Comparison of ENCODE assay signal across 9 cellular contexts in the genomic region with DNA sequence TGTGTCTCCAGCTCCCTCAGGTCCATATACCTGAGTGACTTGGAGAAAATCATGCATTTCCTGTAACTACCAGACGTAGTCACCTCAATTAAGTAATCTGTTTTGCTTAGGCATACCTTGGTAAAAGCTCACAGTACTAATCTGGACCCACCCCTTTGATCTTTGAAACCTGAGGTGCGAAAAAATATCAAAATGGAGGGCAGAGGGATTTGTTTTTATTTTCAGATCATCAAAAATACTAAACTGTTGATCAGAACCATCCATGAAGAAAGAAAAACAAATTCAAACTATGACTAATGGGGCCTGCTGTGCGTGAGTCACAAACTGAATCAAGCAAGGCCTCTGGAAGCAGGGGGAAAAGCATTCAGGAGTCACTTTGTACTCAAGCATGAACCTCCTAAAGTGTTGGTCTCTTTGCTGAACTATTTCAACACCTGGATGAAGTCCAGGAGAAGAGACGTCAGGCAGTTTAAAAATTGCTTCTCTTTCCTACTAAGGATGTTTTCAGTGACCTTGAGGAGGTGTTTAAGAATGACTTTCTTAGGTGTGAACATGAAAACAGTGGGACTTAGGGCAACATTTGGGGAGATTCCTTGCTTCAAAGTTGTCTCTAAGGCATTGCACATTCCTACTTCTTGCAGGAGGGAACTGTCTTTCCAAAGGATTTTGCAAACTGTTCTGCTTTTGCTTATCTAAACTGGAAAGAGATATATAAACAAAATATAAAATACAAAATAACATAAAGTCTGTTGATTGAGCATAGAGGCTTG.
DNase-seq lines count a peak whose midpoint lies in the region; ATAC-seq and TF ChIP-seq lines count a peak whose summit lies in the region.
"Had no signal": no experiment of that assay in that cellular context is flagged by ENCODE, and none has a peak within 500 bp of the region (broad histone marks: within the 10 kb centered on the region; RNA-seq: fewer than 3 reads in every experiment).

No MANE protein-coding gene starts in this region.

- in situ Hi-C loops in mammary epithelial cell (cut with MboI; ENCODE audit: low sequenced_read_pairs in 2 of 2): no loop called here
- in situ Hi-C loops in transverse colon (cut with MboI; ENCODE audit: low pct_ligation_motif_present in 1 of 4, low pct_unique_long_range_greater_than_20kb in 1 of 4, low sequenced_read_pairs in 3 of 4): no loop called here

- H3K27ac ChIP-seq in mammary epithelial cell (ENCODE audit: insufficient read depth, low read depth, low read length): peak overlapping the region; percentile 59
- H3K27ac ChIP-seq in transverse colon: peak overlapping the region; percentile 46 to 70 (median 66)

- TF ChIP-seq POLR2A in transverse colon (IDR thresholded peaks at IDR 0.05): no peak

- H3K27me3 Mint-ChIP-seq in endothelial cell (ENCODE audit: unreplicated experiment): no peaks in the 10 kb centered on the region

- CTCF ChIA-PET in mammary epithelial cell (lab: Charles Lee; ENCODE audit: low non-redundant PET): interaction anchor here (0.6 kb wide), 1 partner anchor 823 kb away, joined by 3 read pairs; no protein-coding TSS in a partner anchor

- peak overlapping the region; percentile 48 for H3K4me2 ChIP-seq in mammary epithelial cell (ENCODE audit: insufficient read depth, low read depth, low read length)

- H3K4me1 ChIP-seq in mammary epithelial cell (ENCODE audit: insufficient read depth, low read length) (peaks cover 49% of the 10 kb centered on the region), transverse colon (peaks cover 0 to 12% (median 6%) of the 10 kb centered on the region in 4 donors)

- H3K36me3 Mint-ChIP-seq in endothelial cell (ENCODE audit: low read depth, unreplicated experiment): no peaks in the 10 kb centered on the region

- no peaks in the 10 kb centered on the region for H3K9me3 Mint-ChIP-seq in endothelial cell (ENCODE audit: unreplicated experiment)

- H2AFZ ChIP-seq in mammary epithelial cell (ENCODE audit: low read depth, low read length): peak overlapping the region; percentile 66

- H3K4me3 Mint-ChIP-seq in endothelial cell (ENCODE audit: unreplicated experiment): no peak overlapping the region
- H3K4me3 Mint-ChIP-seq: activated CD8-positive, alpha-beta T cell treated with anti-CD3 and anti-CD28 coated beads, Interleukin-2, amount 10 ng/mL, durations not matched to agents 7 days and 5 days had no signal

- H3K27ac Mint-ChIP-seq in endothelial cell (ENCODE audit: unreplicated experiment): no peak overlapping the region
- H3K27ac Mint-ChIP-seq: activated CD8-positive, alpha-beta T cell treated with anti-CD3 and anti-CD28 coated beads, Interleukin-2, amount 10 ng/mL, durations not matched to agents 7 days and 5 days had no signal

- no peaks in the 10 kb centered on the region for H3K4me1 Mint-ChIP-seq in endothelial cell (ENCODE audit: unreplicated experiment)

- TF ChIP-seq EP300 in transverse colon (IDR thresholded peaks at IDR 0.05; ENCODE audit: low read depth): no peak

- dilution Hi-C loops in mammary epithelial cell (cut with HindIII; ENCODE audit: low sequenced_read_pairs): no loop called here

- 12% methylated on average over 4 of the region's 4 CpGs for WGBS in mammary epithelial cell (ENCODE audit: low coverage, missing lambda C conversion rate)
- WGBS in transverse colon (ENCODE audit: low coverage in 1 of 2), 2 donors: 33 to 48% methylated on average over 2 to 4 of the region's 4 CpGs

- intact Hi-C loops in mammary epithelial cell (cut with micrococcal nuclease): loop anchor here (5.0 kb wide), 1 partner anchor 292 kb away; a partner anchor contains a TSS
- intact Hi-C loops in transverse colon (cut with DNase I; ENCODE audit: low total_unique reads): no loop called here

- H3K36me3 ChIP-seq in mammary epithelial cell (ENCODE audit: insufficient read depth, low read length) (no peaks in the 10 kb centered on the region), transverse colon (no peaks in the 10 kb centered on the region)

- DNase-seq in HT1080 (ENCODE audit: low read depth) (peak; percentile 94), mammary epithelial cell (peak; percentile 92), kidney tubule cell (ENCODE audit: low spot score) (peak; percentile 96), transverse colon (no peak), endothelial cell (ENCODE audit: low spot score) (no peak), putamen (ENCODE audit: low spot score) (no peak)
- DNase-seq: activated CD8-positive, alpha-beta T cell treated with anti-CD3 and anti-CD28 coated beads, Interleukin-2, amount 10 ng/mL, durations not matched to agents 7 days and 5 days had no signal

- BruUV-seq in mammary epithelial cell (replicated peaks; lab: Mats Ljungman, UMichigan): no TSS peak

- H3K4me3 ChIP-seq in mammary epithelial cell (replicated peaks in 1 of 3; ENCODE audit: insufficient read depth in 1 of 3, low read depth in 2 of 3, low read length in 3 of 3) (no peak overlapping the region), transverse colon (no peak overlapping the region)

- TF ChIP-seq CTCF in mammary epithelial cell (conservative IDR thresholded peaks at IDR 0.05 in 1 of 2, IDR thresholded peaks at IDR 0.05 in 1 of 2; ENCODE audit: extremely low read depth in 1 of 2, insufficient read depth in 1 of 2, low read depth in 1 of 2, low read length in 2 of 2): no peak
- no peak for TF ChIP-seq CTCF in transverse colon (IDR thresholded peaks at IDR 0.05)
- no peak for TF ChIP-seq CTCF in endothelial cell (IDR thresholded peaks at IDR 0.05; ENCODE audit: unreplicated experiment)

- ATAC-seq in GM21381 (IDR thresholded peaks at IDR 0.05; ENCODE audit: unreplicated experiment) (no peak), GM21515 (IDR thresholded peaks at IDR 0.05; ENCODE audit: unreplicated experiment) (no peak)
- ATAC-seq: activated CD8-positive, alpha-beta T cell treated with anti-CD3 and anti-CD28 coated beads, Interleukin-2, amount 10 ng/mL, durations not matched to agents 7 days and 5 days had no signal

- no peak overlapping the region for H3K9ac ChIP-seq in mammary epithelial cell (ENCODE audit: insufficient read depth, low read length)

- H4K20me1 ChIP-seq in mammary epithelial cell (ENCODE audit: insufficient read depth, low read length): no peaks in the 10 kb centered on the region

- H3K9me3 ChIP-seq in mammary epithelial cell (replicated peaks; ENCODE audit: insufficient read depth, low read length): no peaks in the 10 kb centered on the region
- H3K9me3 ChIP-seq in transverse colon: no peaks in the 10 kb centered on the region

- H3K27me3 ChIP-seq in mammary epithelial cell (ENCODE audit: insufficient read depth, low read length) (no peaks in the 10 kb centered on the region), transverse colon (no peaks in the 10 kb centered on the region)

- H3K79me2 ChIP-seq in mammary epithelial cell (ENCODE audit: insufficient read depth, low read length): no peaks in the 10 kb centered on the region

Comparison
In these comparisons a context has a peak if more than half of its experiments do, and no peak if none do; other contexts are left out.
1. DNase-seq: peak in HT1080 (single experiment), mammary epithelial cell (single experiment) and kidney tubule cell (single experiment); none in transverse colon (single experiment), endothelial cell (single experiment) and putamen (single experiment).